Comparison of ENCODE assay signal across 14 cellular contexts in the genomic region with DNA sequence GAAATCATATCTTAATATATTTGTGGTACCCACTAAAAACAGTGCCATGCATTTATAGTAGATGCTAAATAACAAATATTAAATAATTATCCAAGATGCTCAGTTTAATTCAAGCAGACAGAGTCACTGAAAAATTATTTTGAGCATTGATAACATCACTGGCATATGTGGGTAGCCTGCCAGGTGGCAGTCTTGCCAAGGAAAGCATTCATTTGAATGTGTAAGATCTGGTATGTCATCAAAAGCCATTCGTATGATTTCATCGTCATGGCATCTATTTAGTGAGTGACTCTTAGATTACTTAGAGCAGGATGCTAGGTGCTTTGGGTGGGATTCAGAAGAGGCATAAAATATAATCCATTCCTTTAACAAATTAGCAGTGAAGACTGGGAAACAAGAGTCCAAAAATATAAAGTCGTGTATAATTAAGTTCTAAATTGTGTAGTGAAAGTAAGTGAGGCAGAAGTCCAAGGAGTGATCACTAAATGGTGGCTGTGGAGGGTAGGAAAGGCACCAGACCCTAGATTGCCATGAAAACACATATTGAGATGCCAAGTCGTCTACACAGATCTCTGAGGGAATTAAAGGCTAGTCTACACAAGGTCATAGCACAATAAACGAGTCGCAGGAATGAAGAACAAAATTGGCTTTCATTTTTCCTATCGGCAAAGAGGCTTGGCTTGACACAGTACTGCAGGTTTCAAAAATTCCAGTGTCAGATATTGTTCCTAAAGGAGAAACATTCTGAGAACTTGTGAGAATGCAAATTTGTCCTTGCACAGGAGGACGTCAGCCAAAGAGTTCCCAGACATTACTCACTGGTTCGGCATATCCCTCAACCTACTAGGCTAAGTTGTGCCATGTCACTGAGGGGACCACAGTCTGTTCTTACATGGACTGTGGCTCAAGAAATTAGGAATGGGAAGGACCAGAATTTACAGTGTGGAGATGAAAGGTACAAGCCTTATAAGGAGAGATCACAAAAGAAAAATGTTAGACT.
DNase-seq lines count a peak whose midpoint lies in the region; ATAC-seq and TF ChIP-seq lines count a peak whose summit lies in the region.
"Had no signal": no experiment of that assay in that cellular context is flagged by ENCODE, and none has a peak within 500 bp of the region (broad histone marks: within the 10 kb centered on the region; RNA-seq: fewer than 3 reads in every experiment).

No MANE protein-coding gene starts in this region.

- no peak overlapping the region for H3K27ac ChIP-seq in RWPE1
- peak overlapping the region; percentile 89 to 90 for H3K27ac ChIP-seq in thoracic aorta
- H3K27ac ChIP-seq: breast epithelium had no signal

- TF ChIP-seq CTCF in RWPE1 (conservative IDR thresholded peaks at IDR 0.05; ENCODE audit: low read depth) (no peak), fibroblast of pulmonary artery (IDR thresholded peaks at IDR 0.05; ENCODE audit: low read length, missing control alignments) (no peak), thoracic aorta (IDR thresholded peaks at IDR 0.05) (no peak)

- no peaks in the 10 kb centered on the region for H3K9me3 ChIP-seq in thoracic aorta
- H3K9me3 ChIP-seq: breast epithelium had no signal

- no peaks in the 10 kb centered on the region for H3K27me3 ChIP-seq in thoracic aorta (replicated peaks; ENCODE audit: insufficient read depth)
- H3K27me3 ChIP-seq: breast epithelium had no signal

- H3K36me3 ChIP-seq in thoracic aorta, result no peaks in the 10 kb centered on the region
- H3K36me3 ChIP-seq: breast epithelium had no signal

- POLR2A ChIA-PET in RWPE1 (lab: Yijun Ruan, JAX; ENCODE audit: low non-redundant PET), result no interaction called here

- DNase-seq in NCI-H2029 (lab: John Stamatoyannopoulos, UW) (peak; percentile 15), NCI-H2029 treated with DMSO at 0.1 percent for 48 hours (lab: John Stamatoyannopoulos, UW) (no peak), RWPE1 (ENCODE audit: low spot score) (peak; percentile 57), fibroblast of pulmonary artery (ENCODE audit: low read depth) (peak; percentile 71), thoracic aorta (ENCODE audit: low spot score) (peak; percentile 66)
- no peak for DNase-seq in stimulated activated CD4-positive, alpha-beta T cell treated with anti-CD3 and anti-CD28 coated beads, Interleukin-1b, Interleukin-23, amount 100 ng/mL, for 48 hours
- DNase-seq: activated CD8-positive, alpha-beta memory T cell treated with anti-CD3 and anti-CD28 coated beads, Interleukin-2, amount 50 U/mL, for 48 hours; naive thymus-derived CD8-positive, alpha-beta T cell; NCI-H774; stimulated activated CD4-positive, alpha-beta T cell treated with anti-CD3 and anti-CD28 coated beads, Interleukin-4, amount 100 ng/mL, for 1 hour; T-helper 9 cell had no signal

- ATAC-seq in thoracic aorta (ENCODE audit: insufficient number of reproducible peaks, low FRiP score, low read depth) (peak; percentile 95), GM21576 (IDR thresholded peaks at IDR 0.05; ENCODE audit: unreplicated experiment) (no peak), GM19035 (IDR thresholded peaks at IDR 0.05; ENCODE audit: unreplicated experiment) (no peak)
- ATAC-seq: naive thymus-derived CD8-positive, alpha-beta T cell had no signal

- H3K4me3 ChIP-seq in fibroblast of pulmonary artery (replicated peaks; ENCODE audit: low read depth, low read length), result no peak overlapping the region
- peak overlapping the region; percentile 68 for H3K4me3 ChIP-seq in thoracic aorta
- H3K4me3 ChIP-seq: breast epithelium had no signal

- H3K4me1 ChIP-seq in thoracic aorta (ENCODE audit: control insufficient read depth in 1 of 2, low read depth in 2 of 2), result peaks cover 5 to 20% of the 10 kb centered on the region in 2 donors
- H3K4me1 ChIP-seq: breast epithelium had no signal

- CTCF ChIA-PET in RWPE1 (lab: Yijun Ruan, JAX), result interaction anchor here (0.7 kb wide), 1 partner anchor 81 kb away, joined by 3 read pairs; no protein-coding TSS in a partner anchor

Comparison
In these comparisons a context has a peak if more than half of its experiments do, and no peak if none do; other contexts are left out.
1. DNase-seq: peak in NCI-H2029 (single experiment), RWPE1 (single experiment), fibroblast of pulmonary artery (single experiment) and thoracic aorta (single experiment); none in NCI-H2029 treated with DMSO at 0.1 percent for 48 hours (single experiment) and stimulated activated CD4-positive, alpha-beta T cell treated with anti-CD3 and anti-CD28 coated beads, Interleukin-1b, Interleukin-23, amount 100 ng/mL, for 48 hours (single experiment).